Comparison of ENCODE assay signal across 8 cellular contexts in the genomic region with DNA sequence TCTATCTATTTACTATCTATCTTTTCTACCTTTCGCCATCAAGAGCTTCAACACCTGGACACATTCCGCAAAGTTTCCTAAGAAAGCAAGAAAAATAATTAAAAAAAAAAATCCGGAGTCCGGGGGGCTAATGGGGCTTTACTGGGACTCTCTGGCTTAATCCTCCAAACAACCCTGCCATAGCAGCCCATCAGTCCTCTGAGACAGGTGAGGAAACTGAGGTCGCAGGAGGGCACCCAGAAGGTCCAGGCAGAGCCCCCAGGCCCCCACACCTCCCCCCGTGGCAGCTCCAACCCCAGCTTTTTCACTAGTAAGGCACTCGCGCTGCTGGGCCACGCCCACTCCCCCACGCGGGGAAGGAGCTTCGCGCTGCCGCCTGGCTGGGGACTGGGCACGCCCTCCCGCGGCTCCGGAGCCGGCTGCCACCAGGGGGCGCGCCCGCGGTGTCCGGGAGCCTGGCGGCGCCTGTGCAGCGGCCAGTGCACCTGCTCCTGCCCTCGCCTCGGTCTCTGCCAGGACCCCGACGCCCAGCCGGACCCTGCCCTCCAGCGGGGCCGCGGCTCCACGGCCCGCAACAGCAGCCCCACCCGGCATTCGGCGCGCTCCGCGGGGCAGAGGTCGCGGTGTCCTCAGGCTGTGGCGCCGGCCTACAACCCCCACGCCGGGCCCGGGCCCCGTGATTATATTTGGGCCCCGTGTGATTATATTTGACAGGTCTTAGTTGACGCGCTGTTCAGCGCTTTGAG. TPM values are rescaled to one million over a fixed set of nuclear protein-coding genes. Genes with fewer than 3 reads are reported as not detected.
A peak's percentile ranks its signal among the peaks of the same experiment; 100 is the strongest.
DNase-seq lines count a peak whose midpoint lies in the region; ATAC-seq and TF ChIP-seq lines count a peak whose summit lies in the region.

No MANE protein-coding gene starts in this region.

- H3K4me1 ChIP-seq in lung (ENCODE audit: control insufficient read depth in 2 of 2, insufficient read depth in 2 of 2, low read length in 2 of 2) = peaks cover 0 to 2% of the 10 kb centered on the region in 2 donors

- WGBS in lung, 2 donors = 11 to 16% methylated on average over 45 to 55 of the region's 55 CpGs

- H3K4me3 ChIP-seq in choroid plexus epithelial cell (ENCODE audit: low read depth, low read length) (no peak overlapping the region), lung (no peak overlapping the region)

- peak; percentile 29 for TF ChIP-seq CTCF in choroid plexus epithelial cell (conservative IDR thresholded peaks at IDR 0.05; ENCODE audit: low read depth, low read length)
- TF ChIP-seq CTCF in lung (IDR thresholded peaks at IDR 0.05; ENCODE audit: control extremely low read depth, extremely low read depth) = peak; percentile 74

- H3K36me3 ChIP-seq in lung (ENCODE audit: control insufficient read depth in 2 of 2, insufficient read depth in 2 of 2, low read length in 2 of 2) = no peaks in the 10 kb centered on the region

- DNase-seq in NCI-H82 (lab: John Stamatoyannopoulos, UW) (peak; percentile 76), NCI-H82 treated with DMSO at 0.1 percent for 48 hours (lab: John Stamatoyannopoulos, UW; ENCODE audit: unreplicated experiment) (no peak), NCI-H345 treated with DMSO at 0.1 percent for 48 hours (lab: John Stamatoyannopoulos, UW; ENCODE audit: unreplicated experiment) (peak; percentile 4), choroid plexus epithelial cell (ENCODE audit: low read depth) (peak; percentile 36), lung (ENCODE audit: low spot score) (peak; percentile 69)
- peak; percentile 86 for DNase-seq in activated CD4-positive, alpha-beta T cell treated with anti-CD3 and anti-CD28 coated beads, Interleukin-2, amount 50 U/mL, for 1 hour
- peak; percentile 52 for DNase-seq in stimulated activated CD8-positive, alpha-beta memory T cell treated with anti-CD3 and anti-CD28 coated beads, Interleukin-12 subunit alpha, Interleukin-12 subunit beta, amount 100 ng/mL, for 24 hours (ENCODE audit: extremely low read depth)

- no peaks in the 10 kb centered on the region for H3K27me3 ChIP-seq in lung (ENCODE audit: control insufficient read depth, insufficient read depth)

- no peak overlapping the region for H3K27ac ChIP-seq in lung (ENCODE audit: low read depth in 1 of 2, low read length in 1 of 2)

- no peaks in the 10 kb centered on the region for H3K9me3 ChIP-seq in lung (ENCODE audit: control insufficient read depth in 2 of 2, insufficient read depth in 1 of 2, low read length in 1 of 2)

- peak; percentile 83 for ATAC-seq in lung (ENCODE audit: insufficient read depth, low FRiP score)
- ATAC-seq in HG02840 (IDR thresholded peaks at IDR 0.05; ENCODE audit: low FRiP score, unreplicated experiment) = no peak

RNA-seq across cellular contexts. Expression of a gene that starts 54.1 kb away (rescaled TPM):
- total RNA-seq in lung = 10 to 100 TPM in 1 of 2 donors, 1 to 10 TPM in 1; 7.8 to 26.3 TPM
- 1 to 10 TPM; 3.7 to 3.8 TPM for polyA plus RNA-seq in lung
